ENCODE assay signal across 9 cellular contexts in the genomic region with DNA sequence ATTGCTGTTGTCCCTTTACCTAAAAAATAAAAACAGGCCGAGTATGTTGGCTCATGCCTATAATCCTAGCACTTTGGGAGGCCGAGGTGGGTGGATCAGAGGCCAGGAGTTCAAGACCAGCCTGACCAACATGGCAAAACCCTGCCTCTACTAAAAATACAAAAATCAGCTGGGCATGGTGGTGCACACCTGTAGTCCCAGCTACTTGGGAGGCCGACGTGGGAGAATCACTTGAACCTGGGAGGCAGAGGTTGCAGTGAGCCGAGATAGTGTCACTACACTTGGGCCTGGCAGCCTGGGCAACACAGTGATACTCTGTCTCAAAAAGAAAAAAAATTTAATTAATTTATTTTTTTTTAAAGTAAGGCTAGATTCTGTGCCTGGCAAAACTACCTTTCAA. TPM values are rescaled to one million over a fixed set of nuclear protein-coding genes. Genes with fewer than 3 reads are reported as not detected.
"Had no signal": no experiment of that assay in that cellular context is flagged by ENCODE, and none has a peak within 500 bp of the region (broad histone marks: within the 10 kb centered on the region; RNA-seq: fewer than 3 reads in every experiment).

No MANE protein-coding gene starts in this region.

RNA-seq across cellular contexts. Expression of gene GRM4, which starts 38.8 kb away (rescaled TPM):
- total RNA-seq: heart right ventricle; left colon; left ventricle myocardium inferior; naive thymus-derived CD4-positive, alpha-beta T cell; natural killer cell treated with Interleukin-12 subunit alpha and Interleukin-12 subunit beta and Interleukin-15 and Interleukin-18, amount 100 ng/mL, for 72 hours; right cardiac atrium; subcutaneous adipose tissue; tibial nerve; vagina had no signal
